24 cellular contexts compared by ENCODE assay signal in genomic region chr14:69532561-69533335, GRCh38. TPM values are rescaled to one million over a fixed set of nuclear protein-coding genes. Genes with fewer than 3 reads are reported as not detected.
A peak's percentile ranks its signal among the peaks of the same experiment; 100 is the strongest.
DNase-seq lines count a peak whose midpoint lies in the region; ATAC-seq and TF ChIP-seq lines count a peak whose summit lies in the region.
"Had no signal": no experiment of that assay in that cellular context is flagged by ENCODE, and none has a peak within 500 bp of the region (broad histone marks: within the 10 kb centered on the region; RNA-seq: fewer than 3 reads in every experiment).

No MANE protein-coding gene starts in this region.

- H3K36me3 ChIP-seq in MG63 (no peaks in the 10 kb centered on the region), HAP-1 (replicated peaks) (no peaks in the 10 kb centered on the region)
- H3K36me3 ChIP-seq in CD8-positive, alpha-beta memory T cell (ENCODE audit: insufficient read depth, low read length): no peaks in the 10 kb centered on the region
- H3K36me3 ChIP-seq: pancreas, right lobe of liver had no signal

- H3K4me1 ChIP-seq in CD8-positive, alpha-beta memory T cell (ENCODE audit: insufficient read depth, low read length): no peaks in the 10 kb centered on the region
- no peaks in the 10 kb centered on the region for H3K4me1 ChIP-seq in HAP-1
- H3K4me1 ChIP-seq: pancreas, right lobe of liver had no signal

- H3K27me3 Mint-ChIP-seq in Calu3 (ENCODE audit: unreplicated experiment): no peaks in the 10 kb centered on the region
- H3K27me3 Mint-ChIP-seq in progenitor cell of endocrine pancreas: no peaks in the 10 kb centered on the region
- H3K27me3 Mint-ChIP-seq in CD8-positive, alpha-beta memory T cell: peaks cover 22 to 43% of the 10 kb centered on the region in 2 donors

- peaks cover 12% of the 10 kb centered on the region for H3K4me1 Mint-ChIP-seq in Calu3 (ENCODE audit: low read depth, unreplicated experiment)
- H3K4me1 Mint-ChIP-seq in progenitor cell of endocrine pancreas (ENCODE audit: low read depth): peaks cover 31% of the 10 kb centered on the region
- H3K4me1 Mint-ChIP-seq in CD8-positive, alpha-beta memory T cell: no peaks in the 10 kb centered on the region
- H3K4me1 Mint-ChIP-seq: CD4-positive, CD25-positive, alpha-beta regulatory T cell; mesothelial cell of epicardium had no signal

- intact Hi-C loops in Calu3 (cut with micrococcal nuclease; ENCODE audit: unreplicated experiment): no loop called here
- intact Hi-C loops in lower leg skin (cut with DNase I; ENCODE audit: low total_unique reads): no loop called here

- CTCF ChIA-PET in Calu3 (lab: Charles Lee): no interaction called here
- CTCF ChIA-PET in CD8-positive, alpha-beta memory T cell (lab: Charles Lee): no interaction called here

- H3K27me3 ChIP-seq in MG63 (no peaks in the 10 kb centered on the region), HAP-1 (ENCODE audit: low read depth) (peaks cover 13% of the 10 kb centered on the region; the same call in 1 of the 2 replicates)
- no peaks in the 10 kb centered on the region for H3K27me3 ChIP-seq in CD8-positive, alpha-beta memory T cell (ENCODE audit: insufficient read depth, low read length, poor library complexity, severe bottlenecking)
- H3K27me3 ChIP-seq: right lobe of liver had no signal

- no TSS peak for BruUV-seq in Calu3 (replicated peaks; lab: Mats Ljungman, UMichigan)

- H3K4me3 Mint-ChIP-seq in Calu3 (ENCODE audit: low read depth, unreplicated experiment) (no peak overlapping the region), progenitor cell of endocrine pancreas (ENCODE audit: low read depth) (no peak overlapping the region)
- H3K4me3 Mint-ChIP-seq in CD8-positive, alpha-beta memory T cell: no peak overlapping the region
- H3K4me3 Mint-ChIP-seq: activated CD4-positive, alpha-beta memory T cell treated with anti-CD3 and anti-CD28 coated beads for 36 hours; brain; CD4-positive, CD25-positive, alpha-beta regulatory T cell; mesothelial cell of epicardium; natural killer cell treated with Interleukin-12 subunit alpha and Interleukin-12 subunit beta and Interleukin-15 and Interleukin-18, amount 100 ng/mL, for 72 hours had no signal

- H3K4me3 ChIP-seq in MG63: no peak overlapping the region
- H3K4me3 ChIP-seq in epithelial cell of esophagus (ENCODE audit: low read length): no peak overlapping the region
- no peak overlapping the region for H3K4me3 ChIP-seq in CD8-positive, alpha-beta memory T cell (ENCODE audit: low read length)
- no peak overlapping the region for H3K4me3 ChIP-seq in lower leg skin (ENCODE audit: low read depth, poor library complexity, severe bottlenecking)
- H3K4me3 ChIP-seq in HAP-1: no peak overlapping the region
- H3K4me3 ChIP-seq: pancreas, right lobe of liver, SK-N-MC had no signal

- ATAC-seq in omental fat pad (ENCODE audit: low FRiP score): no peak
- ATAC-seq: HepG2; left lobe of liver; natural killer cell treated with Interleukin-12 subunit alpha and Interleukin-12 subunit beta and Interleukin-15 and Interleukin-18, amount 100 ng/mL, for 72 hours; right lobe of liver had no signal

- POLR2A ChIA-PET in CD8-positive, alpha-beta memory T cell (lab: Charles Lee): no interaction called here

- DNase-seq in Calu3 (peak; percentile 16), MG63 (peak; percentile 29), epithelial cell of esophagus (ENCODE audit: low read depth) (peak; percentile 71), progenitor cell of endocrine pancreas (ENCODE audit: low spot score, unreplicated experiment) (no peak), lower leg skin (ENCODE audit: low spot score in 2 of 2) (no peak), omental fat pad (ENCODE audit: low spot score) (no peak), HAP-1 (ENCODE audit: low spot score in 2 of 2) (no peak)
- no peak for DNase-seq in CD8-positive, alpha-beta memory T cell
- DNase-seq: activated CD4-positive, alpha-beta memory T cell treated with anti-CD3 and anti-CD28 coated beads for 36 hours; activated gamma-delta T cell; CD4-positive, CD25-positive, alpha-beta regulatory T cell; NCI-H1436 treated with DMSO at 0.1 percent for 48 hours; NCI-H524 treated with DMSO at 0.1 percent for 48 hours; pancreas; substantia nigra had no signal

- H3K9me3 Mint-ChIP-seq in Calu3 (ENCODE audit: low read depth, unreplicated experiment) (no peaks in the 10 kb centered on the region), progenitor cell of endocrine pancreas (ENCODE audit: low read depth) (no peaks in the 10 kb centered on the region)
- no peaks in the 10 kb centered on the region for H3K9me3 Mint-ChIP-seq in CD8-positive, alpha-beta memory T cell
- H3K9me3 Mint-ChIP-seq: activated CD4-positive, alpha-beta memory T cell treated with anti-CD3 and anti-CD28 coated beads for 36 hours; brain; mesothelial cell of epicardium; natural killer cell treated with Interleukin-12 subunit alpha and Interleukin-12 subunit beta and Interleukin-15 and Interleukin-18, amount 100 ng/mL, for 72 hours had no signal

- no peaks in the 10 kb centered on the region for H3K9me3 ChIP-seq in MG63
- no peaks in the 10 kb centered on the region for H3K9me3 ChIP-seq in CD8-positive, alpha-beta memory T cell (ENCODE audit: low read length)
- H3K9me3 ChIP-seq in HAP-1: no peaks in the 10 kb centered on the region
- H3K9me3 ChIP-seq: pancreas, right lobe of liver had no signal

- H3K36me3 Mint-ChIP-seq in Calu3 (ENCODE audit: insufficient read depth, unreplicated experiment) (no peaks in the 10 kb centered on the region), progenitor cell of endocrine pancreas (ENCODE audit: insufficient read depth) (no peaks in the 10 kb centered on the region)
- no peaks in the 10 kb centered on the region for H3K36me3 Mint-ChIP-seq in CD8-positive, alpha-beta memory T cell
- H3K36me3 Mint-ChIP-seq: activated CD4-positive, alpha-beta memory T cell treated with anti-CD3 and anti-CD28 coated beads for 36 hours; brain; CD4-positive, CD25-positive, alpha-beta regulatory T cell; mesothelial cell of epicardium; natural killer cell treated with Interleukin-12 subunit alpha and Interleukin-12 subunit beta and Interleukin-15 and Interleukin-18, amount 100 ng/mL, for 72 hours had no signal

- WGBS in lower leg skin, 2 donors: 30 to 44% methylated on average over 3 of the region's 3 CpGs

- H3K27ac Mint-ChIP-seq in Calu3 (ENCODE audit: unreplicated experiment) (no peak overlapping the region), progenitor cell of endocrine pancreas (peak overlapping the region; percentile 87)
- H3K27ac Mint-ChIP-seq in CD8-positive, alpha-beta memory T cell: peak overlapping the region in 1 of 8 donors; percentile 10
- H3K27ac Mint-ChIP-seq: activated CD4-positive, alpha-beta memory T cell treated with anti-CD3 and anti-CD28 coated beads for 36 hours; brain; mesothelial cell of epicardium; natural killer cell treated with Interleukin-12 subunit alpha and Interleukin-12 subunit beta and Interleukin-15 and Interleukin-18, amount 100 ng/mL, for 72 hours had no signal

- H3K27ac ChIP-seq in CD8-positive, alpha-beta memory T cell (ENCODE audit: low read depth, low read length): no peak overlapping the region
- H3K27ac ChIP-seq: pancreas, right lobe of liver, SK-N-MC had no signal

- TF ChIP-seq CTCF in Calu3 (IDR thresholded peaks at IDR 0.05; ENCODE audit: unreplicated experiment) (no peak), epithelial cell of esophagus (IDR thresholded peaks at IDR 0.05; ENCODE audit: insufficient read depth, low read depth, low read length, missing control alignments) (no peak), progenitor cell of endocrine pancreas (IDR thresholded peaks at IDR 0.05; ENCODE audit: unreplicated experiment) (no peak), lower leg skin (IDR thresholded peaks at IDR 0.05) (no peak), omental fat pad (IDR thresholded peaks at IDR 0.05) (no peak)

- in situ Hi-C loops in HAP-1 (cut with MboI; ENCODE audit: low sequenced_read_pairs): no loop called here

- TF ChIP-seq POLR2A in lower leg skin (IDR thresholded peaks at IDR 0.05): no peak

RNA-seq across cellular contexts. Expression of gene CCDC177, which starts 41.9 kb away (rescaled TPM):
- total RNA-seq in Calu3 (2022): not detected in 2 replicates
- total RNA-seq in MG63 (2014; rRNA removed; shearing (Covaris generic); ENCODE audit: low replicate concordance): not detected in 2 replicates
- total RNA-seq in progenitor cell of endocrine pancreas: 0.22 and 0.24 TPM in 2 replicates
- total RNA-seq in CD8-positive, alpha-beta memory T cell: not detected
- not detected for polyA plus RNA-seq in CD8-positive, alpha-beta memory T cell
- under 1 TPM in 2 of 4 donors, not detected in 2; 0.12 to 0.19 TPM for total RNA-seq in lower leg skin
- under 1 TPM in 1 of 4 donors, not detected in 3; 0.09 TPM for total RNA-seq in omental fat pad
- total RNA-seq: activated CD4-positive, alpha-beta memory T cell treated with anti-CD3 and anti-CD28 coated beads for 36 hours; CD4-positive, CD25-positive, alpha-beta regulatory T cell; HepG2; natural killer cell treated with Interleukin-12 subunit alpha and Interleukin-12 subunit beta and Interleukin-15 and Interleukin-18, amount 100 ng/mL, for 72 hours; pancreas; RPMI7951; T-helper 2 cell treated with Interferon-gamma antibody and Interleukin-4, amounts not matched to agents 100 ng/mL and 5 ng/mL, for 36 hours had no signal
- polyA plus RNA-seq: CD4-positive, CD25-positive, alpha-beta regulatory T cell; HepG2; pancreas had no signal

RNA-seq across cellular contexts. Expression of gene PLEKHD1, which starts 48.2 kb away (rescaled TPM):
- total RNA-seq in Calu3 (2022) (0.56 and 0.73 TPM in 2 replicates), progenitor cell of endocrine pancreas (1.5 and 2.0 TPM in 2 replicates), lower leg skin (1 to 10 TPM in 3 of 4 donors, under 1 TPM in 1; 0.13 to 2.4 (median 1.8) TPM), omental fat pad (under 1 TPM in 2 of 4 donors, not detected in 2; 0.12 to 0.19 TPM)
- not detected in 2 replicates for total RNA-seq in MG63 (2014; rRNA removed; shearing (Covaris generic); ENCODE audit: low replicate concordance)
- total RNA-seq in CD8-positive, alpha-beta memory T cell: under 1 TPM in 1 of 2 experiments, not detected in 1; 0.11 TPM
- polyA plus RNA-seq in CD8-positive, alpha-beta memory T cell: 0.06 TPM
- total RNA-seq: HepG2, left lobe of liver, RPMI7951 had no signal

Comparison
In these comparisons a context has a peak if more than half of its experiments do, and no peak if none do; other contexts are left out.
1. DNase-seq: peak in Calu3 (single experiment), MG63 (single experiment) and epithelial cell of esophagus (single experiment); none in progenitor cell of endocrine pancreas (single experiment), CD8-positive, alpha-beta memory T cell (0 of 5), lower leg skin (0 of 2), omental fat pad (single experiment) and HAP-1 (0 of 2).